ENCODE assay signal across 13 cellular contexts in genomic region chr18:6994719-6995430, GRCh38.
DNase-seq lines count a peak whose midpoint lies in the region; ATAC-seq and TF ChIP-seq lines count a peak whose summit lies in the region.
"Had no signal": no experiment of that assay in that cellular context is flagged by ENCODE, and none has a peak within 500 bp of the region (broad histone marks: within the 10 kb centered on the region; RNA-seq: fewer than 3 reads in every experiment).

No MANE protein-coding gene starts in this region.

- peak overlapping the region; percentile 69 for H4K8ac ChIP-seq in trophoblast cell (ENCODE audit: low read depth, low read length)

- H3K9me3 ChIP-seq in esophagus squamous epithelium (no peaks in the 10 kb centered on the region), trophoblast cell (ENCODE audit: insufficient read depth, low read depth, low read length) (no peaks in the 10 kb centered on the region), gastroesophageal sphincter (no peaks in the 10 kb centered on the region), heart left ventricle (no peaks in the 10 kb centered on the region)
- H3K9me3 ChIP-seq: BLaER1 treated with 17β-estradiol and CSF1 and Interleukin-3, amounts not matched to agents 10 nM and 100 nM had no signal

- H3K4me2 ChIP-seq in trophoblast cell (ENCODE audit: low read length) = peak overlapping the region; percentile 11
- H3K4me2 ChIP-seq: PC-9 had no signal

- peaks cover 2% of the 10 kb centered on the region for H3K79me1 ChIP-seq in trophoblast cell (ENCODE audit: low read length)

- H3K9ac ChIP-seq in trophoblast cell (ENCODE audit: low read length) = peak overlapping the region; percentile 12
- H3K9ac ChIP-seq: BLaER1 treated with 17β-estradiol and CSF1 and Interleukin-3, amounts not matched to agents 10 nM and 100 nM had no signal

- H2BK120ac ChIP-seq in trophoblast cell (ENCODE audit: insufficient read depth, low read length, poor library complexity) = peak overlapping the region; percentile 81

- H2BK12ac ChIP-seq in trophoblast cell (ENCODE audit: low read length) = peak overlapping the region; percentile 74

- H3K27ac ChIP-seq in esophagus squamous epithelium (peak overlapping the region; percentile 6 to 53 (median 16)), trophoblast cell (ENCODE audit: low read depth, low read length) (peak overlapping the region; percentile 84), gastroesophageal sphincter (no peak overlapping the region), heart left ventricle (no peak overlapping the region)
- H3K27ac ChIP-seq: BLaER1 treated with 17β-estradiol and CSF1 and Interleukin-3, amounts not matched to agents 10 nM and 100 nM; PC-9 had no signal

- H3K4me1 ChIP-seq in esophagus squamous epithelium (peaks cover 4 to 22% (median 5%) of the 10 kb centered on the region in 3 donors), trophoblast cell (ENCODE audit: control insufficient read depth in 1 of 2, insufficient read depth in 2 of 2, low read length in 2 of 2) (peaks cover 2 to 3% of the 10 kb centered on the region in 2 experiments), gastroesophageal sphincter (peaks cover 0 to 6% (median 0%) of the 10 kb centered on the region in 3 donors), heart left ventricle (no peaks in the 10 kb centered on the region)
- H3K4me1 ChIP-seq: BLaER1 treated with 17β-estradiol and CSF1 and Interleukin-3, amounts not matched to agents 10 nM and 100 nM had no signal

- no peak overlapping the region for H2AFZ ChIP-seq in trophoblast cell (ENCODE audit: insufficient read depth, low read length, poor library complexity)
- H2AFZ ChIP-seq: PC-9 had no signal

- H3K23ac ChIP-seq in trophoblast cell (ENCODE audit: low read length) = no peak overlapping the region

- intact Hi-C loops in esophagus squamous epithelium (cut with DNase I) (no loop called here), heart left ventricle (cut with DNase I) (no loop called here)

- peak overlapping the region; percentile 65 for H3K18ac ChIP-seq in trophoblast cell (ENCODE audit: low read length)

- no peak overlapping the region for H2AK5ac ChIP-seq in trophoblast cell (ENCODE audit: low read length)

- ATAC-seq in gastroesophageal sphincter (no peak), heart left ventricle (no peak)

- H3K4me3 ChIP-seq in esophagus squamous epithelium (no peak overlapping the region), trophoblast cell (ENCODE audit: low read depth, low read length) (no peak overlapping the region), gastroesophageal sphincter (no peak overlapping the region), heart left ventricle (no peak overlapping the region)
- H3K4me3 ChIP-seq: BLaER1 treated with 17β-estradiol and CSF1 and Interleukin-3, amounts not matched to agents 10 nM and 100 nM; PC-9 had no signal

- no peak overlapping the region for H3K4ac ChIP-seq in trophoblast cell (ENCODE audit: low read depth, low read length)

- peak overlapping the region; percentile 65 for H4K12ac ChIP-seq in trophoblast cell (ENCODE audit: low read depth, low read length)

- H3K79me2 ChIP-seq in trophoblast cell (ENCODE audit: control insufficient read depth, insufficient read depth, low read length, poor library complexity) = no peaks in the 10 kb centered on the region

- TF ChIP-seq POLR2A in esophagus squamous epithelium (IDR thresholded peaks at IDR 0.05) (no peak), gastroesophageal sphincter (IDR thresholded peaks at IDR 0.05) (no peak), heart left ventricle (IDR thresholded peaks at IDR 0.05) (no peak)

- peak overlapping the region; percentile 78 for H4K91ac ChIP-seq in trophoblast cell (ENCODE audit: low read depth, low read length)

- DNase-seq in Daoy (ENCODE audit: low read depth) = peak; percentile 38
- peak; percentile 41 for DNase-seq in NCI-H69 (lab: John Stamatoyannopoulos, UW)
- DNase-seq in esophagus squamous epithelium (lab: John Stamatoyannopoulos, UW) = no peak
- DNase-seq in trophoblast cell = peak in 1 of 2 donors; percentile 34
- DNase-seq in SHP77 (lab: John Stamatoyannopoulos, UW) = no peak
- DNase-seq in NOMO-1 treated with dmso at 0.1 percent for 144 hours (lab: John Stamatoyannopoulos, UW; ENCODE audit: unreplicated experiment) = no peak
- DNase-seq in heart left ventricle = no peak
- DNase-seq: activated naive CD4-positive, alpha-beta T cell treated with anti-CD3 and anti-CD28 coated beads, Interleukin-2, amount 50 U/mL, for 16 hours; KBM-7; PC-9; T-helper 9 cell had no signal

- H3K14ac ChIP-seq in trophoblast cell (ENCODE audit: low read length) = peak overlapping the region; percentile 57

- peak overlapping the region; percentile 58 for H2BK5ac ChIP-seq in trophoblast cell (ENCODE audit: low read depth, low read length, poor library complexity)

- no peaks in the 10 kb centered on the region for H3K36me3 ChIP-seq in esophagus squamous epithelium
- H3K36me3 ChIP-seq in trophoblast cell (ENCODE audit: control insufficient read depth in 1 of 2, insufficient read depth in 2 of 2, low read length in 2 of 2) = peaks cover 22 to 30% of the 10 kb centered on the region in 2 experiments
- no peaks in the 10 kb centered on the region for H3K36me3 ChIP-seq in gastroesophageal sphincter
- no peaks in the 10 kb centered on the region for H3K36me3 ChIP-seq in heart left ventricle
- H3K36me3 ChIP-seq: BLaER1 treated with 17β-estradiol and CSF1 and Interleukin-3, amounts not matched to agents 10 nM and 100 nM had no signal

- TF ChIP-seq CTCF in esophagus squamous epithelium (IDR thresholded peaks at IDR 0.05) (no peak), gastroesophageal sphincter (IDR thresholded peaks at IDR 0.05) (no peak), heart left ventricle (IDR thresholded peaks at IDR 0.05) (no peak)

- WGBS in esophagus squamous epithelium, 2 donors = 21 to 22% methylated on average over 7 of the region's 7 CpGs
- WGBS in trophoblast cell (ENCODE audit: extremely low coverage, insufficient coverage, insufficient read length) = no CpG with 5 or more reads among the region's 7 CpGs
- 63 to 72% methylated on average over 1 to 7 of the region's 7 CpGs for WGBS in gastroesophageal sphincter (ENCODE audit: low coverage in 1 of 2), 2 donors
- WGBS in heart left ventricle, 4 donors = 67 to 77% (median 74%) methylated on average over 7 of the region's 7 CpGs

- no peak for TF ChIP-seq EP300 in gastroesophageal sphincter (IDR thresholded peaks at IDR 0.05)

- H3K27me3 ChIP-seq in esophagus squamous epithelium (no peaks in the 10 kb centered on the region), trophoblast cell (ENCODE audit: insufficient read depth, low read length) (no peaks in the 10 kb centered on the region), gastroesophageal sphincter (no peaks in the 10 kb centered on the region), heart left ventricle (peaks cover 0 to 4% (median 0%) of the 10 kb centered on the region in 9 donors)
- H3K27me3 ChIP-seq: BLaER1 treated with 17β-estradiol and CSF1 and Interleukin-3, amounts not matched to agents 10 nM and 100 nM had no signal

Comparison
In these comparisons a context has a peak if more than half of its experiments do, and no peak if none do; other contexts are left out.
1. DNase-seq: peak in Daoy (single experiment) and NCI-H69 (single experiment); none in esophagus squamous epithelium (single experiment), SHP77 (0 of 2), NOMO-1 treated with dmso at 0.1 percent for 144 hours (single experiment) and heart left ventricle (0 of 5).
2. H3K27ac ChIP-seq: peak in esophagus squamous epithelium (4 of 4) and trophoblast cell (single experiment); none in gastroesophageal sphincter (0 of 4) and heart left ventricle (0 of 12).